17 cellular contexts compared by ENCODE assay signal in the genomic region with DNA sequence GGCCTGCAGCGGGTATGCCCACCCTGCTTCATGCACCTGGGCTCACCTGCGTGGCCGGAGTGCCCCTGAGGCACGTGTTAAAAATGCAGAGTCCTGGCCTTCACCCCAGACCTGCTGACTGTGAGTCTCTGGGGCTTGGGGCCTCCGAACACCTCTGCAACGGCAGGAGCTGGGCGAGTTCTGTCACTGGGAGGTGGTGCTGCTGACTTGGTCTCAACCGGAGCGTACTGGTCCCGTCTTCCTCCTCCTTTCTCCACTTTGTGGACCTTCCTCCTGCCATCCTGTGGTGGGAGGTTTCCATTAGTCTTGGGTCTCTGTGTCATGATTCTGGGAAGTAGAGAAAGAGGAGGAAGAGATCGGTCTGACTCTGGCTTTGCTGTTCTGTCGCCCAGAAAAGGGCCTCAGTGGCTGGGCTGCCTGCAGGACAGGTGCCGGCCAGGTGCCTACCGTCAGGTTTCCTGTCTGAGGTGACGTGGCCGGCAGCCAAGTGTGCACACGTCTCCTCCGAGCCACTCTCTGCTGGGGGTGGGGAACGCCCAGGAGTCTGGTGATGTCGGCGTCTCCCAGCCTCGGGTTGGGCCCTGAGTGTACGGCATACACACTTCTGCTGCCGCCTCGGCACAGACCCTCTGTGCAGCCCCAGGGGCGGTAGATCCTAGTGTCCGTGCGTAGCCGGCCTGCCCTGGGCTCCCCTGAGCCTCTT. TPM values are rescaled to one million over a fixed set of nuclear protein-coding genes. Genes with fewer than 3 reads are reported as not detected.
A peak's percentile ranks its signal among the peaks of the same experiment; 100 is the strongest.
DNase-seq lines count a peak whose midpoint lies in the region; ATAC-seq and TF ChIP-seq lines count a peak whose summit lies in the region.
"Had no signal": no experiment of that assay in that cellular context is flagged by ENCODE, and none has a peak within 500 bp of the region (broad histone marks: within the 10 kb centered on the region; RNA-seq: fewer than 3 reads in every experiment).

No MANE protein-coding gene starts in this region.

- H3K4me1 ChIP-seq in left lung (no peaks in the 10 kb centered on the region), MM.1S (ENCODE audit: low read length) (no peaks in the 10 kb centered on the region)

- no peaks in the 10 kb centered on the region for H3K9me3 ChIP-seq in left lung
- H3K9me3 ChIP-seq in MM.1S (replicated peaks; ENCODE audit: insufficient read depth, low read length) = no peaks in the 10 kb centered on the region
- H3K9me3 ChIP-seq: neutrophil had no signal

- TF ChIP-seq CTCF in left lung (IDR thresholded peaks at IDR 0.05) = no peak
- no peak for TF ChIP-seq CTCF in MM.1S (IDR thresholded peaks at IDR 0.05; ENCODE audit: low read length)

- no peak overlapping the region for H2AFZ ChIP-seq in MM.1S (ENCODE audit: low read length)
- H2AFZ ChIP-seq: GM23338 had no signal

- H3K4me3 ChIP-seq in left lung (no peak overlapping the region), MM.1S (ENCODE audit: low read length) (no peak overlapping the region)
- H3K4me3 ChIP-seq: dorsolateral prefrontal cortex, GM23338 had no signal

- H3K79me2 ChIP-seq in MM.1S (ENCODE audit: low read length) = peaks cover 1% of the 10 kb centered on the region; the same call in 1 of the 2 replicates

- no peak overlapping the region for H3K9ac ChIP-seq in MM.1S (ENCODE audit: low read length)

- peak; percentile 81 for ATAC-seq in left lung
- ATAC-seq in GM19023 (IDR thresholded peaks at IDR 0.05; ENCODE audit: unreplicated experiment) = no peak
- ATAC-seq: activated T-cell treated with anti-CD3 and anti-CD28 coated beads, Interleukin-2, amount 50 U/mL, for 4 hours; GM23338; Panc1 had no signal

- H3K27ac ChIP-seq in left lung = no peak overlapping the region
- no peak overlapping the region for H3K27ac ChIP-seq in MM.1S (ENCODE audit: low read length)
- H3K27ac ChIP-seq: neutrophil had no signal

- H3K36me3 ChIP-seq in left lung (peaks cover 0 to 94% of the 10 kb centered on the region in 2 donors), MM.1S (replicated peaks; ENCODE audit: insufficient read depth, low read length) (no peaks in the 10 kb centered on the region)

- DNase-seq in COLO668 (lab: John Stamatoyannopoulos, UW; ENCODE audit: unreplicated experiment) (peak; percentile 96), NCI-H1105 (lab: John Stamatoyannopoulos, UW) (peak; percentile 86), NCI-H510A treated with DMSO at 0.1 percent for 48 hours (lab: John Stamatoyannopoulos, UW) (peak; percentile 65), left lung (no peak), NOMO-1 treated with dmso at 0.1 percent for 144 hours (lab: John Stamatoyannopoulos, UW; ENCODE audit: unreplicated experiment) (no peak), MM.1S (no peak), SIG-M5 treated with dmso at 0.1 percent for 504 hours (lab: John Stamatoyannopoulos, UW; ENCODE audit: unreplicated experiment) (no peak)
- DNase-seq: activated CD4-positive, alpha-beta memory T cell treated with anti-CD3 and anti-CD28 coated beads for 36 hours; activated T-cell treated with anti-CD3 and anti-CD28 coated beads, Interleukin-2, amount 50 U/mL, for 4 hours; CD4-positive, alpha-beta memory T cell; dorsolateral prefrontal cortex; stimulated activated CD4-positive, alpha-beta T cell treated with anti-CD3 and anti-CD28 coated beads, Interleukin-15, amount 100 ng/mL, for 24 hours had no signal

- H3K27me3 ChIP-seq in left lung (no peaks in the 10 kb centered on the region), MM.1S (replicated peaks; ENCODE audit: insufficient read depth, low read length) (no peaks in the 10 kb centered on the region)
- H3K27me3 ChIP-seq: dorsolateral prefrontal cortex, neutrophil had no signal

- H4K20me1 ChIP-seq in MM.1S (ENCODE audit: insufficient read depth, low read length) = no peaks in the 10 kb centered on the region

- H3K9me2 ChIP-seq in MM.1S (replicated peaks; ENCODE audit: insufficient read depth, low read length) = no peaks in the 10 kb centered on the region

- H3F3A ChIP-seq in MM.1S (ENCODE audit: insufficient read depth, low read length) = no peaks in the 10 kb centered on the region

- H3K4me2 ChIP-seq in MM.1S (ENCODE audit: low read depth, low read length) = no peak overlapping the region
- H3K4me2 ChIP-seq: GM23338 had no signal

- intact Hi-C loops in left lung (cut with DNase I) = no loop called here

RNA-seq across cellular contexts. Expression of a gene that starts 6.9 kb away (rescaled TPM):
- total RNA-seq in left lung = 100 to 1,000 TPM; 116 to 126 TPM

RNA-seq across cellular contexts. Expression of a gene that starts 7.1 kb away (rescaled TPM):
- total RNA-seq in left lung = 10 to 100 TPM; 19.4 to 29.8 TPM

RNA-seq across cellular contexts. Expression of a gene that starts 28.0 kb away (rescaled TPM):
- 100 to 1,000 TPM; 186 to 349 TPM for total RNA-seq in left lung

RNA-seq across cellular contexts. Expression of a gene that starts 35.1 kb away (rescaled TPM):
- total RNA-seq in left lung = 1 to 10 TPM in 1 of 2 donors, under 1 TPM in 1; 0.94 to 3.1 TPM
- total RNA-seq: bronchial epithelial cell; CD4-positive, alpha-beta memory T cell had no signal

RNA-seq across cellular contexts. Expression of a gene that starts 45.1 kb away (rescaled TPM):
- 10 to 100 TPM; 31.5 to 45.9 TPM for total RNA-seq in left lung

Comparison
In these comparisons a context has a peak if more than half of its experiments do, and no peak if none do; other contexts are left out.
1. DNase-seq: peak in COLO668 (single experiment), NCI-H1105 (single experiment) and NCI-H510A treated with DMSO at 0.1 percent for 48 hours (single experiment); none in left lung (0 of 2), NOMO-1 treated with dmso at 0.1 percent for 144 hours (single experiment), MM.1S (single experiment) and SIG-M5 treated with dmso at 0.1 percent for 504 hours (single experiment).